ENCODE assay signal across 8 cellular contexts in genomic region chr15:88638626-88639372, GRCh38. TPM values are rescaled to one million over a fixed set of nuclear protein-coding genes. Genes with fewer than 3 reads are reported as not detected.
DNase-seq lines count a peak whose midpoint lies in the region; ATAC-seq and TF ChIP-seq lines count a peak whose summit lies in the region.

TSS of gene ISG20 (plus strand) at chr15:88639016. CDS start at chr15:88639367, 351 bp downstream.

- CTCF ChIA-PET in SK-N-SH (lab: Yijun Ruan, JAX) = no interaction called here

- no peak for TF ChIP-seq RAD21 in SK-N-SH (IDR thresholded peaks at IDR 0.05; ENCODE audit: low read length)

- TF ChIP-seq EP300 in SK-N-SH (IDR thresholded peaks at IDR 0.05; ENCODE audit: borderline replicate concordance in 1 of 2, low read depth in 1 of 2, low read length in 1 of 2) = no peak

- peak within 1 kb of the TSS; percentile 4 to 93 for H3K27ac ChIP-seq in SK-N-SH (ENCODE audit: low read depth in 2 of 2, low read length in 1 of 2)
- peak within 1 kb of the TSS; percentile 96 for H3K27ac ChIP-seq in osteoblast (ENCODE audit: low read depth, low read length)
- H3K27ac ChIP-seq in thoracic aorta = peak within 1 kb of the TSS; percentile 91 to 93

- peaks cover 45% of the 10 kb centered on the region for H3F3A ChIP-seq in SK-N-SH (replicated peaks; ENCODE audit: insufficient read depth)

- H3K9me2 ChIP-seq in SK-N-SH = no peaks in the 10 kb centered on the region

- 20% methylated on average over 26 of the region's 27 CpGs for WGBS in SK-N-SH (ENCODE audit: low lambda C conversion rate)

- H3K9ac ChIP-seq in SK-N-SH = peak within 1 kb of the TSS; percentile 57

- H3K9me3 ChIP-seq in SK-N-SH (no peaks in the 10 kb centered on the region), osteoblast (ENCODE audit: low read depth, low read length) (no peaks in the 10 kb centered on the region), thoracic aorta (no peaks in the 10 kb centered on the region)

- H2AFZ ChIP-seq in SK-N-SH (ENCODE audit: low read depth) (peak within 1 kb of the TSS; percentile 26), osteoblast (ENCODE audit: low read length) (peak within 1 kb of the TSS; percentile 2)

- peak; percentile 90 for ATAC-seq in thoracic aorta (ENCODE audit: insufficient number of reproducible peaks, low FRiP score, low read depth)

- peaks cover 15% of the 10 kb centered on the region; the same call in 1 of the 2 replicates for H3K79me2 ChIP-seq in SK-N-SH (ENCODE audit: insufficient read depth)
- peaks cover 2% of the 10 kb centered on the region for H3K79me2 ChIP-seq in osteoblast (ENCODE audit: insufficient read depth, low read length)

- POLR2A ChIA-PET in SK-N-SH (lab: Yijun Ruan, JAX) = no interaction called here

- H3K27me3 ChIP-seq in H7 (ENCODE audit: control insufficient read depth, insufficient read depth, low read length) (no peaks in the 10 kb centered on the region), SK-N-SH (ENCODE audit: insufficient read depth) (no peaks in the 10 kb centered on the region), osteoblast (ENCODE audit: insufficient read depth, low read length) (no peaks in the 10 kb centered on the region), thoracic aorta (replicated peaks; ENCODE audit: insufficient read depth) (no peaks in the 10 kb centered on the region)

- H3K4me1 ChIP-seq in SK-N-SH (ENCODE audit: control insufficient read depth in 1 of 2, insufficient read depth in 2 of 2, low read depth in 1 of 2, low read length in 1 of 2) (peaks cover 2 to 8% of the 10 kb centered on the region in 2 experiments; a peak in 2 of 4 replicates), osteoblast (ENCODE audit: insufficient read depth, low read length) (peaks cover 17% of the 10 kb centered on the region), thoracic aorta (ENCODE audit: control insufficient read depth in 1 of 2, low read depth in 2 of 2) (peaks cover 6 to 23% of the 10 kb centered on the region in 2 donors)

- H3K4me3 ChIP-seq in H7 (ENCODE audit: insufficient read depth, low read depth, low read length) (peak within 1 kb of the TSS; percentile 21), SK-N-SH (ENCODE audit: low read depth in 2 of 2, low read length in 1 of 2) (peak within 1 kb of the TSS; percentile 37 to 40; a peak in 3 of 4 replicates), osteoblast (ENCODE audit: insufficient read depth, low read length) (peak within 1 kb of the TSS; percentile 69), thoracic aorta (peak within 1 kb of the TSS; percentile 71)

- DNase-seq in GM03348 (ENCODE audit: low spot score) (peak; percentile 95), H7 (peak; percentile 96), LoVo (ENCODE audit: low spot score) (peak; percentile 97), SK-N-SH (peak; percentile 50), glomerular endothelial cell (ENCODE audit: extremely low read depth, low read depth, low spot score) (peak; percentile 92), osteoblast (ENCODE audit: insufficient read length, low spot score, missing footprints) (peak; percentile 99), thoracic aorta (ENCODE audit: low spot score) (peak; percentile 90)
- DNase-seq in activated naive CD4-positive, alpha-beta T cell treated with anti-CD3 and anti-CD28 coated beads, Interleukin-2, amount 50 U/mL, for 16 hours = peak; percentile 96

- peaks cover 1% of the 10 kb centered on the region for H3K36me3 ChIP-seq in H7 (replicated peaks; ENCODE audit: control insufficient read depth, insufficient read depth, low read length)
- peaks cover 11 to 22% of the 10 kb centered on the region in 2 experiments for H3K36me3 ChIP-seq in SK-N-SH (replicated peaks in 1 of 2; ENCODE audit: control insufficient read depth in 1 of 2, insufficient read depth in 2 of 2, low read length in 1 of 2)
- peaks cover 18% of the 10 kb centered on the region for H3K36me3 ChIP-seq in osteoblast (ENCODE audit: insufficient read depth, low read length)
- no peaks in the 10 kb centered on the region for H3K36me3 ChIP-seq in thoracic aorta

- H3K4me2 ChIP-seq in SK-N-SH (peak within 1 kb of the TSS; percentile 72), osteoblast (ENCODE audit: insufficient read depth, low read length) (peak within 1 kb of the TSS; percentile 80)

- peaks cover 24% of the 10 kb centered on the region for H4K20me1 ChIP-seq in SK-N-SH (ENCODE audit: insufficient read depth)
- no peaks in the 10 kb centered on the region for H4K20me1 ChIP-seq in osteoblast (ENCODE audit: insufficient read depth, low read length)

- TF ChIP-seq CTCF in SK-N-SH (IDR thresholded peaks at IDR 0.05) (peak; percentile 44), osteoblast (IDR thresholded peaks at IDR 0.05; ENCODE audit: extremely low read depth, low read depth, low read length) (peak; percentile 40), thoracic aorta (IDR thresholded peaks at IDR 0.05) (peak; percentile 58)

TF ChIP-seq in SK-N-SH, 30 proteins besides CTCF, POLR2A, EP300 and RAD21 (continues in another document):
- TF ChIP-seq, protein P1, sequence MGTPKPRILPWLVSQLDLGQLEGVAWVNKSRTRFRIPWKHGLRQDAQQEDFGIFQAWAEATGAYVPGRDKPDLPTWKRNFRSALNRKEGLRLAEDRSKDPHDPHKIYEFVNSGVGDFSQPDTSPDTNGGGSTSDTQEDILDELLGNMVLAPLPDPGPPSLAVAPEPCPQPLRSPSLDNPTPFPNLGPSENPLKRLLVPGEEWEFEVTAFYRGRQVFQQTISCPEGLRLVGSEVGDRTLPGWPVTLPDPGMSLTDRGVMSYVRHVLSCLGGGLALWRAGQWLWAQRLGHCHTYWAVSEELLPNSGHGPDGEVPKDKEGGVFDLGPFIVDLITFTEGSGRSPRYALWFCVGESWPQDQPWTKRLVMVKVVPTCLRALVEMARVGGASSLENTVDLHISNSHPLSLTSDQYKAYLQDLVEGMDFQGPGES (IDR thresholded peaks at IDR 0.05; ENCODE audit: low read depth, low read length) = no peak
- TF ChIP-seq JUND (IDR thresholded peaks at IDR 0.05) = peak; percentile 61
- peak; percentile 25; the same call in 1 of the 2 replicates for TF ChIP-seq PBX3 (IDR thresholded peaks at IDR 0.05)
- TF ChIP-seq SIN3A (IDR thresholded peaks at IDR 0.05; ENCODE audit: borderline replicate concordance, low read depth, low read length) = peak; percentile 92; the same call in 1 of the 2 replicates
- peak; percentile 29; the same call in 1 of the 2 replicates for TF ChIP-seq RXRA (IDR thresholded peaks at IDR 0.05; ENCODE audit: borderline replicate concordance, low read depth)
- TF ChIP-seq POLR2AphosphoS5 (IDR thresholded peaks at IDR 0.05; ENCODE audit: low read depth, low read length) = peak; percentile 30; the same call in 1 of the 2 replicates
- TF ChIP-seq MAX (IDR thresholded peaks at IDR 0.05; ENCODE audit: low read depth) = peak; percentile 97
- no peak for TF ChIP-seq TAF1 (IDR thresholded peaks at IDR 0.05; ENCODE audit: borderline replicate concordance, low read depth, low read length)
- no peak for TF ChIP-seq SMC3 (IDR thresholded peaks at IDR 0.05; ENCODE audit: low read depth, low read length)
- TF ChIP-seq EZH2phosphoT487 (IDR thresholded peaks at IDR 0.05; ENCODE audit: borderline replicate concordance, low read depth) = no peak
- TF ChIP-seq FOXM1 (IDR thresholded peaks at IDR 0.05; ENCODE audit: low read depth) = no peak
- TF ChIP-seq, protein P2, sequence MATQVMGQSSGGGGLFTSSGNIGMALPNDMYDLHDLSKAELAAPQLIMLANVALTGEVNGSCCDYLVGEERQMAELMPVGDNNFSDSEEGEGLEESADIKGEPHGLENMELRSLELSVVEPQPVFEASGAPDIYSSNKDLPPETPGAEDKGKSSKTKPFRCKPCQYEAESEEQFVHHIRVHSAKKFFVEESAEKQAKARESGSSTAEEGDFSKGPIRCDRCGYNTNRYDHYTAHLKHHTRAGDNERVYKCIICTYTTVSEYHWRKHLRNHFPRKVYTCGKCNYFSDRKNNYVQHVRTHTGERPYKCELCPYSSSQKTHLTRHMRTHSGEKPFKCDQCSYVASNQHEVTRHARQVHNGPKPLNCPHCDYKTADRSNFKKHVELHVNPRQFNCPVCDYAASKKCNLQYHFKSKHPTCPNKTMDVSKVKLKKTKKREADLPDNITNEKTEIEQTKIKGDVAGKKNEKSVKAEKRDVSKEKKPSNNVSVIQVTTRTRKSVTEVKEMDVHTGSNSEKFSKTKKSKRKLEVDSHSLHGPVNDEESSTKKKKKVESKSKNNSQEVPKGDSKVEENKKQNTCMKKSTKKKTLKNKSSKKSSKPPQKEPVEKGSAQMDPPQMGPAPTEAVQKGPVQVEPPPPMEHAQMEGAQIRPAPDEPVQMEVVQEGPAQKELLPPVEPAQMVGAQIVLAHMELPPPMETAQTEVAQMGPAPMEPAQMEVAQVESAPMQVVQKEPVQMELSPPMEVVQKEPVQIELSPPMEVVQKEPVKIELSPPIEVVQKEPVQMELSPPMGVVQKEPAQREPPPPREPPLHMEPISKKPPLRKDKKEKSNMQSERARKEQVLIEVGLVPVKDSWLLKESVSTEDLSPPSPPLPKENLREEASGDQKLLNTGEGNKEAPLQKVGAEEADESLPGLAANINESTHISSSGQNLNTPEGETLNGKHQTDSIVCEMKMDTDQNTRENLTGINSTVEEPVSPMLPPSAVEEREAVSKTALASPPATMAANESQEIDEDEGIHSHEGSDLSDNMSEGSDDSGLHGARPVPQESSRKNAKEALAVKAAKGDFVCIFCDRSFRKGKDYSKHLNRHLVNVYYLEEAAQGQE (IDR thresholded peaks at IDR 0.05; ENCODE audit: low read depth, low read length) = no peak

RNA-seq across cellular contexts. Expression of gene ISG20, which starts in this region (rescaled TPM):
- 0.14 and 3.4 TPM in 2 replicates for total RNA-seq in H7 (2014; rRNA removed; shearing (Covaris generic))
- polyA plus RNA-seq in SK-N-SH (2012; rRNA removed) = 2.0 TPM in 2 replicates
- polyA plus RNA-seq in SK-N-SH (2012; cell fraction: cytosol; rRNA removed) = 1.0 and 1.7 TPM in 2 replicates
- 5.9 and 8.0 TPM in 2 replicates for polyA plus RNA-seq in SK-N-SH (2012; cell fraction: nucleus; rRNA removed)
- total RNA-seq in glomerular endothelial cell = 11.2 and 36.5 TPM in 2 replicates
- total RNA-seq in osteoblast = 2.1 and 3.3 TPM in 2 replicates
- 10 to 100 TPM; 16.2 to 32.1 TPM for total RNA-seq in thoracic aorta

Comparison
In these comparisons a context has a peak if more than half of its experiments do, and no peak if none do; other contexts are left out.
1. Peak in every context shown above with its lines: DNase-seq, ATAC-seq, H3K4me3 ChIP-seq and H3K27ac ChIP-seq.
2. H3K4me3 ChIP-seq: peak in every context shown above with its lines; median percentile 71 in thoracic aorta; 69 in osteoblast; 38 in SK-N-SH; 21 in H7.